Comparison of ENCODE assay signal across 14 cellular contexts in the genomic region with DNA sequence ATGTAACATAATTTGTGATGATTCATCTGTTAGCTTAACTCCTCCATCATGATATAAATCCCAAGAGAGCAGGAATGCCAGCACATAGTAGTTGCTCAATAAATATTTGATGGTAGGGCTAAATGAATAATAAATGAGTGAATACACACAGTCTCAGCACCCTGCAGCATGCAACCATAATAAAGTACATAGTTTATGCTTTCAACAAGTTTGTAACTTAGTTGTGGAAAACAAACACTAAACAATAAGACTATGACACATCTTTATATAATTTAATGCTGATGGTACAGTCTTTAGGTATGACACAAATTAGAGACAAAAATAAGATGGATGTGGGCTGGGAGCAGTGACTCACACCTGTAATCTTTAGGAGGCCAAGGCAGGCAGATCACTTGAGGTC. TPM values are rescaled to one million over a fixed set of nuclear protein-coding genes. Genes with fewer than 3 reads are reported as not detected.
DNase-seq lines count a peak whose midpoint lies in the region; ATAC-seq and TF ChIP-seq lines count a peak whose summit lies in the region.
"Had no signal": no experiment of that assay in that cellular context is flagged by ENCODE, and none has a peak within 500 bp of the region (broad histone marks: within the 10 kb centered on the region; RNA-seq: fewer than 3 reads in every experiment).

No MANE protein-coding gene starts in this region.

- no peak overlapping the region for H2AFZ ChIP-seq in mammary epithelial cell (ENCODE audit: low read depth, low read length)

- H3K4me3 ChIP-seq in MG63 (no peak overlapping the region), mammary epithelial cell (replicated peaks in 1 of 3; ENCODE audit: insufficient read depth in 1 of 3, low read depth in 2 of 3, low read length in 3 of 3) (no peak overlapping the region)
- H3K4me3 ChIP-seq: sigmoid colon, tibial artery had no signal

- H3K4me1 Mint-ChIP-seq in activated CD8-positive, alpha-beta T cell treated with anti-CD3 and anti-CD28 coated beads for 36 hours (ENCODE audit: low read depth): peaks cover 59% of the 10 kb centered on the region
- H3K4me1 Mint-ChIP-seq in activated CD8-positive, alpha-beta T cell treated with anti-CD3 and anti-CD28 coated beads, Interleukin-2, amount 10 ng/mL, durations not matched to agents 7 days and 5 days (ENCODE audit: low read depth): peaks cover 38% of the 10 kb centered on the region

- H3K4me3 Mint-ChIP-seq in activated CD8-positive, alpha-beta T cell treated with anti-CD3 and anti-CD28 coated beads for 36 hours: peak overlapping the region; percentile 5
- no peak overlapping the region for H3K4me3 Mint-ChIP-seq in activated CD8-positive, alpha-beta T cell treated with anti-CD3 and anti-CD28 coated beads, Interleukin-2, amount 10 ng/mL, durations not matched to agents 7 days and 5 days
- H3K4me3 Mint-ChIP-seq: naive thymus-derived CD8-positive, alpha-beta T cell had no signal

- peaks cover 20% of the 10 kb centered on the region for H3K36me3 Mint-ChIP-seq in activated CD8-positive, alpha-beta T cell treated with anti-CD3 and anti-CD28 coated beads for 36 hours (ENCODE audit: low read depth)
- H3K36me3 Mint-ChIP-seq in activated CD8-positive, alpha-beta T cell treated with anti-CD3 and anti-CD28 coated beads, Interleukin-2, amount 10 ng/mL, durations not matched to agents 7 days and 5 days (ENCODE audit: low read depth): peaks cover 14% of the 10 kb centered on the region

- ATAC-seq in activated CD8-positive, alpha-beta T cell treated with anti-CD3 and anti-CD28 coated beads for 36 hours: no peak
- no peak for ATAC-seq in activated CD8-positive, alpha-beta T cell treated with anti-CD3 and anti-CD28 coated beads, Interleukin-2, amount 10 ng/mL, durations not matched to agents 7 days and 5 days
- ATAC-seq: left colon; naive thymus-derived CD8-positive, alpha-beta T cell had no signal

- H3K9ac ChIP-seq in mammary epithelial cell (ENCODE audit: insufficient read depth, low read length): no peak overlapping the region
- H3K9ac ChIP-seq: KMS-11 had no signal

- peak overlapping the region; percentile 73 for H3K27ac ChIP-seq in mammary epithelial cell (ENCODE audit: insufficient read depth, low read depth, low read length)
- H3K27ac ChIP-seq: KMS-11, sigmoid colon, tibial artery had no signal

- H3K27me3 ChIP-seq in MG63 (no peaks in the 10 kb centered on the region), mammary epithelial cell (ENCODE audit: insufficient read depth, low read length) (no peaks in the 10 kb centered on the region)
- H3K27me3 ChIP-seq: sigmoid colon, tibial artery had no signal

- DNase-seq in activated CD8-positive, alpha-beta T cell treated with anti-CD3 and anti-CD28 coated beads for 36 hours: peak; percentile 28
- no peak for DNase-seq in activated CD8-positive, alpha-beta T cell treated with anti-CD3 and anti-CD28 coated beads, Interleukin-2, amount 10 ng/mL, durations not matched to agents 7 days and 5 days
- DNase-seq in MG63: peak; percentile 49
- DNase-seq in mammary epithelial cell: peak; percentile 87
- DNase-seq in renal cortical epithelial cell (ENCODE audit: low read depth): peak; percentile 39
- DNase-seq in amygdala (lab: John Stamatoyannopoulos, UW): no peak
- DNase-seq in nucleus accumbens (lab: John Stamatoyannopoulos, UW): no peak
- no peak for DNase-seq in NCI-H1417 treated with DMSO at 0.1 percent for 48 hours (lab: John Stamatoyannopoulos, UW)
- DNase-seq: left colon; naive thymus-derived CD8-positive, alpha-beta T cell; NCI-H345; sigmoid colon; tibial artery had no signal

- no peak for TF ChIP-seq CTCF in activated CD8-positive, alpha-beta T cell treated with anti-CD3 and anti-CD28 coated beads for 36 hours (IDR thresholded peaks at IDR 0.05)
- no peak for TF ChIP-seq CTCF in mammary epithelial cell (conservative IDR thresholded peaks at IDR 0.05 in 1 of 2, IDR thresholded peaks at IDR 0.05 in 1 of 2; ENCODE audit: extremely low read depth in 1 of 2, insufficient read depth in 1 of 2, low read depth in 1 of 2, low read length in 2 of 2)

- dilution Hi-C loops in mammary epithelial cell (cut with HindIII; ENCODE audit: low sequenced_read_pairs): no loop called here

- BruUV-seq in mammary epithelial cell (replicated peaks; lab: Mats Ljungman, UMichigan): no TSS peak

- H3K79me2 ChIP-seq in mammary epithelial cell (ENCODE audit: insufficient read depth, low read length): peaks cover 22% of the 10 kb centered on the region

- no peaks in the 10 kb centered on the region for H3K9me3 ChIP-seq in MG63
- H3K9me3 ChIP-seq in mammary epithelial cell (replicated peaks; ENCODE audit: insufficient read depth, low read length): no peaks in the 10 kb centered on the region
- H3K9me3 ChIP-seq: sigmoid colon, tibial artery had no signal

- in situ Hi-C loops in mammary epithelial cell (cut with MboI; ENCODE audit: low sequenced_read_pairs in 2 of 2): no loop called here

- CTCF ChIA-PET in activated CD8-positive, alpha-beta T cell treated with anti-CD3 and anti-CD28 coated beads for 36 hours (lab: Charles Lee): interaction anchor here (0.8 to 9.5 kb wide), 3 partner anchors 12 to 235 kb away, joined by 3 to 111 read pairs (median 47); no protein-coding TSS in a partner anchor
- CTCF ChIA-PET in activated CD8-positive, alpha-beta T cell treated with anti-CD3 and anti-CD28 coated beads, Interleukin-2, amount 10 ng/mL, durations not matched to agents 7 days and 5 days (lab: Charles Lee): interaction anchor here (2.0 to 7.5 kb wide), 4 partner anchors 12 to 127 kb away, joined by 8 to 95 read pairs (median 28); no protein-coding TSS in a partner anchor
- CTCF ChIA-PET in mammary epithelial cell (lab: Charles Lee; ENCODE audit: low non-redundant PET): interaction anchor here (0.5 kb wide), 1 partner anchor 128 kb away, joined by 6 read pairs; no protein-coding TSS in a partner anchor

- H3K27me3 Mint-ChIP-seq in activated CD8-positive, alpha-beta T cell treated with anti-CD3 and anti-CD28 coated beads for 36 hours: no peaks in the 10 kb centered on the region
- H3K27me3 Mint-ChIP-seq in activated CD8-positive, alpha-beta T cell treated with anti-CD3 and anti-CD28 coated beads, Interleukin-2, amount 10 ng/mL, durations not matched to agents 7 days and 5 days (ENCODE audit: low read depth): no peaks in the 10 kb centered on the region
- H3K27me3 Mint-ChIP-seq: naive thymus-derived CD8-positive, alpha-beta T cell had no signal

- H3K4me1 ChIP-seq in mammary epithelial cell (ENCODE audit: insufficient read depth, low read length): peaks cover 36% of the 10 kb centered on the region

- POLR2A ChIA-PET in activated CD8-positive, alpha-beta T cell treated with anti-CD3 and anti-CD28 coated beads for 36 hours (lab: Charles Lee): no interaction called here
- POLR2A ChIA-PET in activated CD8-positive, alpha-beta T cell treated with anti-CD3 and anti-CD28 coated beads, Interleukin-2, amount 10 ng/mL, durations not matched to agents 7 days and 5 days (lab: Charles Lee): no interaction called here

- H4K20me1 ChIP-seq in mammary epithelial cell (ENCODE audit: insufficient read depth, low read length): peaks cover 2% of the 10 kb centered on the region

- intact Hi-C loops in activated CD8-positive, alpha-beta T cell treated with anti-CD3 and anti-CD28 coated beads for 36 hours (cut with micrococcal nuclease): loop anchor here (5.0 kb wide), 1 partner anchor 126 kb away; no protein-coding TSS in a partner anchor
- intact Hi-C loops in mammary epithelial cell (cut with micrococcal nuclease): loop anchor here (2.0 to 5.0 kb wide), 3 partner anchors 13 to 281 kb away; no protein-coding TSS in a partner anchor

- peak overlapping the region; percentile 76 for H3K27ac Mint-ChIP-seq in activated CD8-positive, alpha-beta T cell treated with anti-CD3 and anti-CD28 coated beads for 36 hours
- H3K27ac Mint-ChIP-seq in activated CD8-positive, alpha-beta T cell treated with anti-CD3 and anti-CD28 coated beads, Interleukin-2, amount 10 ng/mL, durations not matched to agents 7 days and 5 days: no peak overlapping the region

- peaks cover 5% of the 10 kb centered on the region for H3K36me3 ChIP-seq in MG63
- H3K36me3 ChIP-seq in mammary epithelial cell (ENCODE audit: insufficient read depth, low read length): peaks cover 2% of the 10 kb centered on the region

- no peaks in the 10 kb centered on the region for H3K9me3 Mint-ChIP-seq in activated CD8-positive, alpha-beta T cell treated with anti-CD3 and anti-CD28 coated beads for 36 hours
- H3K9me3 Mint-ChIP-seq in activated CD8-positive, alpha-beta T cell treated with anti-CD3 and anti-CD28 coated beads, Interleukin-2, amount 10 ng/mL, durations not matched to agents 7 days and 5 days (ENCODE audit: insufficient read depth): no peaks in the 10 kb centered on the region
- H3K9me3 Mint-ChIP-seq: naive thymus-derived CD8-positive, alpha-beta T cell had no signal

- H3K4me2 ChIP-seq in mammary epithelial cell (ENCODE audit: insufficient read depth, low read depth, low read length): no peak overlapping the region
- H3K4me2 ChIP-seq: KMS-11 had no signal

RNA-seq across cellular contexts. Expression of a gene that starts 3.8 kb away (rescaled TPM):
- total RNA-seq in activated CD8-positive, alpha-beta T cell treated with anti-CD3 and anti-CD28 coated beads for 36 hours: 10 to 100 TPM; 13.3 to 13.4 TPM
- total RNA-seq in activated CD8-positive, alpha-beta T cell treated with anti-CD3 and anti-CD28 coated beads, Interleukin-2, amount 10 ng/mL, durations not matched to agents 7 days and 5 days: 10 to 100 TPM; 11.1 to 11.3 TPM
- total RNA-seq in MG63 (2014; rRNA removed; shearing (Covaris generic); ENCODE audit: low replicate concordance): 5.5 and 7.0 TPM in 2 replicates
- total RNA-seq in mammary epithelial cell: 1 to 10 TPM; 6.3 to 8.8 TPM
- polyA plus RNA-seq in mammary epithelial cell: 3.9 TPM
- polyA minus RNA-seq in mammary epithelial cell: 5.8 TPM
- total RNA-seq in renal cortical epithelial cell: 8.9 and 9.8 TPM in 2 replicates

RNA-seq across cellular contexts. Expression of a gene that starts 29.3 kb away (rescaled TPM):
- not detected for total RNA-seq in activated CD8-positive, alpha-beta T cell treated with anti-CD3 and anti-CD28 coated beads for 36 hours
- total RNA-seq in activated CD8-positive, alpha-beta T cell treated with anti-CD3 and anti-CD28 coated beads, Interleukin-2, amount 10 ng/mL, durations not matched to agents 7 days and 5 days: not detected
- not detected in 2 replicates for total RNA-seq in MG63 (2014; rRNA removed; shearing (Covaris generic); ENCODE audit: low replicate concordance)
- total RNA-seq in mammary epithelial cell (under 1 TPM; 0.17 to 0.21 TPM), renal cortical epithelial cell (0.10 TPM in 1 of 2 replicates, not detected in the other)
- 0.03 TPM for polyA plus RNA-seq in mammary epithelial cell
- polyA minus RNA-seq in mammary epithelial cell: not detected
- total RNA-seq: naive thymus-derived CD8-positive, alpha-beta T cell had no signal
- polyA plus RNA-seq: naive thymus-derived CD8-positive, alpha-beta T cell had no signal

Comparison
In these comparisons a context has a peak if more than half of its experiments do, and no peak if none do; other contexts are left out.
1. DNase-seq: peak in activated CD8-positive, alpha-beta T cell treated with anti-CD3 and anti-CD28 coated beads for 36 hours (single experiment), MG63 (single experiment), mammary epithelial cell (single experiment) and renal cortical epithelial cell (single experiment); none in activated CD8-positive, alpha-beta T cell treated with anti-CD3 and anti-CD28 coated beads, Interleukin-2, amount 10 ng/mL, durations not matched to agents 7 days and 5 days (single experiment), amygdala (0 of 56), nucleus accumbens (0 of 56) and NCI-H1417 treated with DMSO at 0.1 percent for 48 hours (single experiment).